Comparison of ENCODE assay signal across 8 cellular contexts in genomic region chr10:110774069-110775021, GRCh38.
DNase-seq lines count a peak whose midpoint lies in the region; ATAC-seq and TF ChIP-seq lines count a peak whose summit lies in the region.

No MANE protein-coding gene starts in this region.

- CTCF ChIA-PET in BJ (lab: Yijun Ruan, JAX) = interaction anchor here (0.9 kb wide), 1 partner anchor 28 kb away, joined by 5 read pairs; no protein-coding TSS in a partner anchor

- ATAC-seq in GM19452 (IDR thresholded peaks at IDR 0.05; ENCODE audit: unreplicated experiment) (peak; percentile 98), HG03442 (IDR thresholded peaks at IDR 0.05; ENCODE audit: unreplicated experiment) (peak; percentile 95), heart left ventricle (peak in 3 of 4 donors; percentile 13 to 48 (median 31))

- POLR2A ChIA-PET in BJ (lab: Charles Lee) = no interaction called here

- no peak for TF ChIP-seq CTCF in BJ (IDR thresholded peaks at IDR 0.05; ENCODE audit: insufficient read depth, low read depth, low read length)
- no peak for TF ChIP-seq CTCF in heart left ventricle (IDR thresholded peaks at IDR 0.05)
- no peak for TF ChIP-seq CTCF in transverse colon (IDR thresholded peaks at IDR 0.05)

- DNase-seq in BJ (ENCODE audit: low read depth) = peak; percentile 26
- DNase-seq in activated CD4-positive, alpha-beta T cell treated with anti-CD3 and anti-CD28 coated beads, Interleukin-2, amount 50 U/mL, for 4 hours = peak; percentile 2 to 6
- DNase-seq in heart left ventricle = no peak
- DNase-seq in transverse colon = no peak
- DNase-seq in caudate nucleus (lab: John Stamatoyannopoulos, UW) = no peak
- no peak for DNase-seq in C1 segment of cervical spinal cord (lab: John Stamatoyannopoulos, UW)

- in situ Hi-C loops in transverse colon (cut with MboI; ENCODE audit: low pct_ligation_motif_present in 1 of 4, low pct_unique_long_range_greater_than_20kb in 1 of 4, low sequenced_read_pairs in 3 of 4) = loop anchor here in 1 of 4 donors (25.0 kb wide), 1 partner anchor 113 kb away; no protein-coding TSS in a partner anchor

- H3K27me3 ChIP-seq in BJ (ENCODE audit: control insufficient read depth, insufficient read depth, low read length) (peaks cover 9% of the 10 kb centered on the region), heart left ventricle (no peaks in the 10 kb centered on the region), transverse colon (no peaks in the 10 kb centered on the region)

- peak; percentile 68 for TF ChIP-seq EP300 in transverse colon (IDR thresholded peaks at IDR 0.05; ENCODE audit: low read depth)

- TF ChIP-seq POLR2A in heart left ventricle (IDR thresholded peaks at IDR 0.05) (no peak), transverse colon (IDR thresholded peaks at IDR 0.05) (no peak)

- intact Hi-C loops in heart left ventricle (cut with DNase I) = no loop called here
- intact Hi-C loops in transverse colon (cut with DNase I; ENCODE audit: low total_unique reads) = no loop called here

- H3K9me3 ChIP-seq in heart left ventricle = no peaks in the 10 kb centered on the region
- no peaks in the 10 kb centered on the region for H3K9me3 ChIP-seq in transverse colon

- WGBS in heart left ventricle, 4 donors = 54 to 74% (median 67%) methylated on average over 8 of the region's 8 CpGs
- 55 to 66% methylated on average over 2 to 8 of the region's 8 CpGs for WGBS in transverse colon (ENCODE audit: low coverage in 1 of 2), 2 donors

- peaks cover 0 to 80% (median 29%) of the 10 kb centered on the region in 12 donors for H3K4me1 ChIP-seq in heart left ventricle
- H3K4me1 ChIP-seq in transverse colon = peaks cover 16 to 48% (median 23%) of the 10 kb centered on the region in 4 donors

- H3K27ac ChIP-seq in heart left ventricle = peak overlapping the region; percentile 20 to 83 (median 58)
- peak overlapping the region; percentile 81 to 87 (median 85) for H3K27ac ChIP-seq in transverse colon
- no peak overlapping the region for H3K27ac ChIP-seq in caudate nucleus (ENCODE audit: low read depth, low read length)

- H3K4me3 ChIP-seq in BJ (ENCODE audit: low read depth, low read length) (no peak overlapping the region), heart left ventricle (no peak overlapping the region), transverse colon (no peak overlapping the region)

- H3K36me3 ChIP-seq in BJ (ENCODE audit: control insufficient read depth, insufficient read depth, low read length) (no peaks in the 10 kb centered on the region), heart left ventricle (no peaks in the 10 kb centered on the region), transverse colon (no peaks in the 10 kb centered on the region)

Comparison
In these comparisons a context has a peak if more than half of its experiments do, and no peak if none do; other contexts are left out.
1. DNase-seq: peak in BJ (single experiment) and activated CD4-positive, alpha-beta T cell treated with anti-CD3 and anti-CD28 coated beads, Interleukin-2, amount 50 U/mL, for 4 hours (2 of 2); none in heart left ventricle (0 of 5), transverse colon (single experiment), caudate nucleus (0 of 61) and C1 segment of cervical spinal cord (0 of 14).
2. ATAC-seq: peak in every context shown above with its lines; median percentile 98 in GM19452; 95 in HG03442; 31 in heart left ventricle.